Comparison of ENCODE assay signal across 23 cellular contexts in the genomic region with DNA sequence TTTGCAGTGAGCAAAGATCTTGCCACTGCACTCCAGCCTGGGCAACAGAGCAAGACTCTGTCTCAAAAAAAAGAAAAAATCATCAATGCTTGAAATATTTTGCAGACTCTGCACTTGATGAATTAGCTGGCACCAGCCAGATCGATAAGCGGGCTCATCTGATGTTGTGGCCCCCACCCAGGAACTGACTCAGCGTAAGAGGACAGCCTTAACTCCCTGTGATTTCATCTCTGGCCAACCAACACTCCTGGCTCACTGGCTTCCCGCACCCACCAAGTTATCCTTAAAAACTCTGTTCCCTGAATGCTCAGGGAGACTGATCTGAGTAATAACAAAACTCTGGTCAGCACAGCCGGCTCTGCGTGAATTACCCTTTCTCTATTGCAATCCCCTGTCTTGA.
"Had no signal": no experiment of that assay in that cellular context is flagged by ENCODE, and none has a peak within 500 bp of the region (broad histone marks: within the 10 kb centered on the region; RNA-seq: fewer than 3 reads in every experiment).

No MANE protein-coding gene starts in this region.

- H3K4me3 ChIP-seq: left lung, lower lobe of right lung, right atrium auricular region, right lobe of liver, smooth muscle cell, stomach, testis, thyroid gland, transverse colon, upper lobe of right lung had no signal

- H3K27ac ChIP-seq: left lung, lower lobe of right lung, right atrium auricular region, right lobe of liver, stomach, testis, thyroid gland, transverse colon, upper lobe of right lung had no signal

- FAIRE-seq: islet of Langerhans, kidney had no signal

- ATAC-seq: left colon; left lung; lower lobe of right lung; naive thymus-derived CD8-positive, alpha-beta T cell; stimulated activated naive B cell treated with anti-CD40 and anti-IgM and Interleukin-4, amounts not matched to agents 10 μg/mL and 1 μg/mL and 100 μg/mL, for 72 hours; stimulated activated naive CD8-positive, alpha-beta T cell treated with anti-CD3 and anti-CD28 coated beads, Interleukin-15, Interleukin-2, amounts not matched to agents 100 U/mL and 50 U/mL, for 24 hours; upper lobe of right lung had no signal

- DNase-seq: hypothalamus; immature natural killer cell; kidney; left colon; lower lobe of right lung; mammary epithelial cell; mesenchymal stem cell; naive thymus-derived CD8-positive, alpha-beta T cell; nucleus accumbens; right lobe of liver; stimulated activated CD4-positive, alpha-beta T cell treated with anti-CD3 and anti-CD28 coated beads, Interleukin-1b, Interleukin-23, amount 100 ng/mL, for 48 hours; stimulated activated CD4-positive, alpha-beta T cell treated with anti-CD3 and anti-CD28 coated beads, Interleukin-4, amount 100 ng/mL, for 1 hour; stimulated activated naive B cell treated with anti-CD40 and anti-IgM and Interleukin-4, amounts not matched to agents 10 μg/mL and 1 μg/mL and 100 μg/mL, for 72 hours; stimulated activated naive CD8-positive, alpha-beta T cell treated with anti-CD3 and anti-CD28 coated beads, Interleukin-15, Interleukin-2, amounts not matched to agents 100 U/mL and 50 U/mL, for 24 hours; stomach; testis; thyroid gland; transverse colon; upper lobe of right lung had no signal

- H3K4me2 ChIP-seq: smooth muscle cell had no signal

- H3K4me1 ChIP-seq: left lung, lower lobe of right lung, right lobe of liver, upper lobe of right lung had no signal

- H3K9me3 ChIP-seq: lower lobe of right lung, right atrium auricular region, right lobe of liver, stomach, testis, thyroid gland, transverse colon, upper lobe of right lung had no signal

- H3K36me3 ChIP-seq: left lung, lower lobe of right lung, right atrium auricular region, right lobe of liver, stomach, thyroid gland, transverse colon, upper lobe of right lung had no signal

- H3K27me3 ChIP-seq: left lung, right atrium auricular region, right lobe of liver, stomach, testis, thyroid gland, transverse colon, upper lobe of right lung had no signal
